12 cellular contexts compared by ENCODE assay signal in the genomic region with DNA sequence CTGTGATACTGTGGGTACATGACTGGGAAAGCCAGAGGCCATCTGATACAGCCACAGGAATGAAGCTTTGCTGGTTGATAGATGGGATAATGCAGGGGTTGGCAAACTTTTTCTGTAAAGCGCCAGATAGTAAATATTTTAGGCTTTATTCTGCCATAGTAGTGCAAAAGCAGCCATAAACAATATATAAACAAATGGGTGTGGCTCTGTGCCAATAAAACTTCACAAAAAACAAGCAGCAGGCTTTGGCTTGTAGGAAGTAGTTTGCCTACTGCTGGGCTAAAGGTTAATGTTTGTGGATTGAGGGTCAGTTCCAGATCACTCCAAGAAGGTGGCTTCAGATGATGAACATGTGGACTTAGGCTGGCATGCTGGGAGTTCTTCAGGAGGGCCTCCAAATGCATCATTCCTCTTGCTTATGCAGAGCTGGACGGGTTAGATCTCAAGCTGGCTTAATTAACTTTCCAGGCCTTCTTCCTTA.
DNase-seq lines count a peak whose midpoint lies in the region; ATAC-seq, FAIRE-seq and TF ChIP-seq lines count a peak whose summit lies in the region.
"Had no signal": no experiment of that assay in that cellular context is flagged by ENCODE, and none has a peak within 500 bp of the region (broad histone marks: within the 10 kb centered on the region; RNA-seq: fewer than 3 reads in every experiment).

No MANE protein-coding gene starts in this region.

- TF ChIP-seq CTCF in activated B cell treated with CpG ODN at 0.5 μM for 24 hours (IDR thresholded peaks at IDR 0.05) (no peak), foreskin fibroblast (IDR thresholded peaks at IDR 0.05; ENCODE audit: low read depth, low read length) (no peak), ovary (IDR thresholded peaks at IDR 0.05) (no peak)

- H3K27ac Mint-ChIP-seq in stimulated activated naive CD8-positive, alpha-beta T cell treated with anti-CD3 and anti-CD28 coated beads, Interleukin-15, Interleukin-2, amounts not matched to agents 100 ng/mL and 50 ng/mL, for 24 hours = peak overlapping the region; percentile 97
- peak overlapping the region; percentile 57 for H3K27ac Mint-ChIP-seq in activated B cell treated with CpG ODN at 0.5 μM for 24 hours

- FAIRE-seq in HTR-8/SVneo (lab: Jason Lieb, UNC) = no peak

- H3K4me3 ChIP-seq in foreskin fibroblast (ENCODE audit: low read depth in 1 of 2, low read length in 2 of 2) (no peak overlapping the region), ovary (no peak overlapping the region)

- peaks cover 2% of the 10 kb centered on the region for H3K27me3 Mint-ChIP-seq in stimulated activated naive CD8-positive, alpha-beta T cell treated with anti-CD3 and anti-CD28 coated beads, Interleukin-15, Interleukin-2, amounts not matched to agents 100 ng/mL and 50 ng/mL, for 24 hours
- H3K27me3 Mint-ChIP-seq in activated B cell treated with CpG ODN at 0.5 μM for 24 hours = no peaks in the 10 kb centered on the region
- H3K27me3 Mint-ChIP-seq: memory B cell had no signal

- TF ChIP-seq EP300 in ovary (IDR thresholded peaks at IDR 0.05) = no peak

- H3K4me1 Mint-ChIP-seq in stimulated activated naive CD8-positive, alpha-beta T cell treated with anti-CD3 and anti-CD28 coated beads, Interleukin-15, Interleukin-2, amounts not matched to agents 100 ng/mL and 50 ng/mL, for 24 hours (ENCODE audit: low read depth) = peaks cover 100% of the 10 kb centered on the region
- H3K4me1 Mint-ChIP-seq in activated B cell treated with CpG ODN at 0.5 μM for 24 hours = peaks cover 97% of the 10 kb centered on the region

- CTCF ChIA-PET in activated B cell treated with CpG ODN at 0.5 μM for 24 hours (lab: Charles Lee) = no interaction called here

- H3K36me3 ChIP-seq in ovary = no peaks in the 10 kb centered on the region
- H3K36me3 ChIP-seq: BE2C had no signal

- H3K27ac ChIP-seq in ovary = no peak overlapping the region

- H3K36me3 Mint-ChIP-seq in stimulated activated naive CD8-positive, alpha-beta T cell treated with anti-CD3 and anti-CD28 coated beads, Interleukin-15, Interleukin-2, amounts not matched to agents 100 ng/mL and 50 ng/mL, for 24 hours (ENCODE audit: low read depth) = peaks cover 32% of the 10 kb centered on the region
- no peaks in the 10 kb centered on the region for H3K36me3 Mint-ChIP-seq in activated B cell treated with CpG ODN at 0.5 μM for 24 hours (ENCODE audit: low read depth)

- DNase-seq in stimulated activated naive CD8-positive, alpha-beta T cell treated with anti-CD3 and anti-CD28 coated beads, Interleukin-15, Interleukin-2, amounts not matched to agents 100 U/mL and 50 U/mL, for 24 hours = no peak
- DNase-seq in activated B cell treated with CpG ODN at 0.5 μM for 24 hours (no peak), foreskin fibroblast (peak; percentile 20 to 67), HTR-8/SVneo (ENCODE audit: insufficient read length, low spot score) (no peak), ovary (no peak)
- DNase-seq: amniotic stem cell, BE2C, NCI-H526 had no signal

- POLR2A ChIA-PET in activated B cell treated with CpG ODN at 0.5 μM for 24 hours (lab: Charles Lee) = interaction anchor here (0.6 to 4.6 kb wide), 10 partner anchors 93 to 747 kb away, joined by 3 to 84 read pairs (median 6); a partner anchor contains a TSS

- no peaks in the 10 kb centered on the region for H3K4me1 ChIP-seq in ovary (ENCODE audit: insufficient read depth)

- no peaks in the 10 kb centered on the region for H3K27me3 ChIP-seq in ovary
- H3K27me3 ChIP-seq: BE2C had no signal

- H3K4me3 Mint-ChIP-seq in stimulated activated naive CD8-positive, alpha-beta T cell treated with anti-CD3 and anti-CD28 coated beads, Interleukin-15, Interleukin-2, amounts not matched to agents 100 ng/mL and 50 ng/mL, for 24 hours = peak overlapping the region; percentile 69
- peak overlapping the region; percentile 15 for H3K4me3 Mint-ChIP-seq in activated B cell treated with CpG ODN at 0.5 μM for 24 hours

- ATAC-seq in stimulated activated naive CD8-positive, alpha-beta T cell treated with anti-CD3 and anti-CD28 coated beads, Interleukin-15, Interleukin-2, amounts not matched to agents 100 U/mL and 50 U/mL, for 24 hours = no peak
- ATAC-seq in activated B cell treated with CpG ODN at 0.5 μM for 24 hours (ENCODE audit: low read depth) (no peak), GM21529 (IDR thresholded peaks at IDR 0.05; ENCODE audit: unreplicated experiment) (no peak), HG02678 (IDR thresholded peaks at IDR 0.05; ENCODE audit: unreplicated experiment) (no peak)

- peaks cover 10% of the 10 kb centered on the region for H3K9me3 Mint-ChIP-seq in stimulated activated naive CD8-positive, alpha-beta T cell treated with anti-CD3 and anti-CD28 coated beads, Interleukin-15, Interleukin-2, amounts not matched to agents 100 ng/mL and 50 ng/mL, for 24 hours
- H3K9me3 Mint-ChIP-seq in activated B cell treated with CpG ODN at 0.5 μM for 24 hours = peaks cover 4% of the 10 kb centered on the region

- 82 to 92% (median 89%) methylated on average over 2 of the region's 2 CpGs for WGBS in ovary, 3 donors

- intact Hi-C loops in activated B cell treated with CpG ODN at 0.5 μM for 24 hours (cut with micrococcal nuclease) (loop anchor here (5.0 kb wide), 1 partner anchor 509 kb away; no protein-coding TSS in a partner anchor), ovary (cut with DNase I) (no loop called here)

- no peaks in the 10 kb centered on the region for H3K9me3 ChIP-seq in ovary
- H3K9me3 ChIP-seq: BE2C had no signal

- no peak for TF ChIP-seq POLR2A in ovary (IDR thresholded peaks at IDR 0.05)

Comparison
In these comparisons a context has a peak if more than half of its experiments do, and no peak if none do; other contexts are left out.
1. DNase-seq: peak in foreskin fibroblast (2 of 2); none in stimulated activated naive CD8-positive, alpha-beta T cell treated with anti-CD3 and anti-CD28 coated beads, Interleukin-15, Interleukin-2, amounts not matched to agents 100 U/mL and 50 U/mL, for 24 hours (single experiment), activated B cell treated with CpG ODN at 0.5 μM for 24 hours (single experiment), HTR-8/SVneo (single experiment) and ovary (0 of 5).